Comparison of ENCODE assay signal across 8 cellular contexts in genomic region chr1:43969746-43970466, GRCh38. TPM values are rescaled to one million over a fixed set of nuclear protein-coding genes. Genes with fewer than 3 reads are reported as not detected.
DNase-seq lines count a peak whose midpoint lies in the region; ATAC-seq and TF ChIP-seq lines count a peak whose summit lies in the region.

Gene DPH2 (plus strand): TSS chr1:43970010. CDS start chr1:43970176, 166 bp downstream.

- TF ChIP-seq CTCF in fibroblast of the aortic adventitia (IDR thresholded peaks at IDR 0.05; ENCODE audit: insufficient read depth, low read length) (no peak), nephron progenitor cell (IDR thresholded peaks at IDR 0.05) (no peak)

- peak within 1 kb of the TSS; percentile 97 for H3K4me3 ChIP-seq in fibroblast of the aortic adventitia (ENCODE audit: low read depth, low read length)

- no peak within 1 kb of the TSS for H3K27ac Mint-ChIP-seq in nephron progenitor cell
- H3K27ac Mint-ChIP-seq in stimulated activated naive CD8-positive, alpha-beta T cell treated with anti-CD3 and anti-CD28 coated beads, Interleukin-15, amount 100 ng/mL, for 72 hours, result peak within 1 kb of the TSS; percentile 90 to 93

- peaks cover 24% of the 10 kb centered on the region for H3K36me3 Mint-ChIP-seq in nephron progenitor cell (ENCODE audit: low read depth)

- peaks cover 29% of the 10 kb centered on the region for H3K4me1 Mint-ChIP-seq in nephron progenitor cell
- H3K4me1 Mint-ChIP-seq in stimulated activated naive CD8-positive, alpha-beta T cell treated with anti-CD3 and anti-CD28 coated beads, Interleukin-15, amount 100 ng/mL, for 72 hours, result peaks cover 43% of the 10 kb centered on the region

- peak within 1 kb of the TSS; percentile 97 for H3K4me3 Mint-ChIP-seq in nephron progenitor cell
- H3K4me3 Mint-ChIP-seq in stimulated activated naive CD8-positive, alpha-beta T cell treated with anti-CD3 and anti-CD28 coated beads, Interleukin-15, amount 100 ng/mL, for 72 hours, result peak within 1 kb of the TSS; percentile 89 to 98

- H3K9me3 Mint-ChIP-seq in nephron progenitor cell, result peaks cover 10% of the 10 kb centered on the region
- H3K9me3 Mint-ChIP-seq in stimulated activated naive CD8-positive, alpha-beta T cell treated with anti-CD3 and anti-CD28 coated beads, Interleukin-15, amount 100 ng/mL, for 72 hours, result no peaks in the 10 kb centered on the region

- DNase-seq in EL (peak; percentile 98), H4 (ENCODE audit: low spot score) (peak; percentile 98), M059J (ENCODE audit: low read depth) (peak; percentile 98), SHP77 (lab: John Stamatoyannopoulos, UW) (peak; percentile 96 to 98), fibroblast of the aortic adventitia (ENCODE audit: low read depth) (peak; percentile 96), nephron progenitor cell (peak; percentile 95)
- peak; percentile 93 for DNase-seq in activated effector memory CD4-positive, alpha-beta T cell treated with Interleukin-2 at 50 U/mL for 16 hours
- DNase-seq in stimulated activated naive CD8-positive, alpha-beta T cell treated with anti-CD3 and anti-CD28 coated beads, Interleukin-15, amount 100 ng/mL, for 72 hours, result peak; percentile 83 to 92

- H3K27me3 Mint-ChIP-seq in nephron progenitor cell (ENCODE audit: low read depth, poor library complexity), result peaks cover 4% of the 10 kb centered on the region
- H3K27me3 Mint-ChIP-seq in stimulated activated naive CD8-positive, alpha-beta T cell treated with anti-CD3 and anti-CD28 coated beads, Interleukin-15, amount 100 ng/mL, for 72 hours, result no peaks in the 10 kb centered on the region

- ATAC-seq in stimulated activated naive CD8-positive, alpha-beta T cell treated with anti-CD3 and anti-CD28 coated beads, Interleukin-15, amount 100 ng/mL, for 72 hours, result peak; percentile 94

RNA-seq across cellular contexts. Expression of gene DPH2, which starts in this region (rescaled TPM):
- total RNA-seq in H4 (2014; rRNA removed; shearing (Covaris generic)), result 28.5 and 44.1 TPM in 2 replicates
- total RNA-seq in M059J (2014; rRNA removed; shearing (Covaris generic)), result 28.1 and 33.9 TPM in 2 replicates
- 15.1 and 15.6 TPM in 2 replicates for total RNA-seq in fibroblast of the aortic adventitia (ENCODE audit: low replicate concordance)

Comparison
In these comparisons a context has a peak if more than half of its experiments do, and no peak if none do; other contexts are left out.
1. Peak in every context shown above with its lines: DNase-seq, ATAC-seq and H3K4me3 ChIP-seq.